30 cellular contexts compared by ENCODE assay signal in the genomic region with DNA sequence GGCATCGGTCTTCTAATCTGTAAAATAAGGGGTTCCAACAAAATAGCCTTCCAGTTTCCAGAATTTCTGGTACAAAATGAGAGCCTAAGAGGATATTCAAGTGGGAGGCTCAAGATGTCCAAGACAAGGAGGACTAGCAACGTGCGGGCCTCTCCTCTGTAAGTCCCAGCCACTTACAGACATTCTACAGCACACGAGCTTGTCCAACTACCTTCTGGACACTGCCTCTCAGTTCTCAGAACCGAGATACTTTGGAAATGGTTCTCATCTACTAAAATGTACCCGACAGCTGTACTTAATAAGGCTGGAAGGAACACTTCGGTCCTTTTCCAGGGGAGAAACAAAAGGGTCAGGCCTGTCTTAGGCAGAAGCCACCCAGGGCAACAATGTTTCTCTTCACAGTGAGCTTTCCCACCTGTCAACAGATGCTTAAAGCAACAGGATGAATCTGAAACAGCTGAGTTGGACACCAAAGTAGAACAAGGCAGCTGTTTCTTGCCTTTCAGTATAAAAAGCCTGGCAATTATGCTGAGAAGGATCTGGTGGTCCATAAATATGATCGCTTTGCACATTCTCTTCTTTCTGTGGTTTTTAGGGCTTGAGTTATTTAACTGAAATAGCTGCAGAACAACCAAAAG.
DNase-seq lines count a peak whose midpoint lies in the region; ATAC-seq and TF ChIP-seq lines count a peak whose summit lies in the region.
"Had no signal": no experiment of that assay in that cellular context is flagged by ENCODE, and none has a peak within 500 bp of the region (broad histone marks: within the 10 kb centered on the region; RNA-seq: fewer than 3 reads in every experiment).

No MANE protein-coding gene starts in this region.

- H3K36me3 ChIP-seq in HEK293 (ENCODE audit: control insufficient read depth in 2 of 2, insufficient read depth in 1 of 2, low read length in 2 of 2) (no peaks in the 10 kb centered on the region), gastroesophageal sphincter (no peaks in the 10 kb centered on the region), neural progenitor cell (no peaks in the 10 kb centered on the region), adrenal gland (replicated peaks in 1 of 2) (no peaks in the 10 kb centered on the region)
- H3K36me3 ChIP-seq: BLaER1 treated with 17β-estradiol and CSF1 and Interleukin-3, amounts not matched to agents 10 nM and 100 nM; HAP-1 had no signal

- no peaks in the 10 kb centered on the region for H3K27me3 Mint-ChIP-seq in neural progenitor cell (ENCODE audit: insufficient read depth, low read depth)
- no peaks in the 10 kb centered on the region for H3K27me3 Mint-ChIP-seq in activated T-helper 17 cell treated with anti-CD3 and anti-CD28 coated beads, Interleukin-2, amount 50 U/mL, for 72 hours
- H3K27me3 Mint-ChIP-seq: CD4-positive, alpha-beta memory T cell had no signal

- H3K9ac ChIP-seq in neural progenitor cell = no peak overlapping the region
- H3K9ac ChIP-seq: BLaER1 treated with 17β-estradiol and CSF1 and Interleukin-3, amounts not matched to agents 10 nM and 100 nM had no signal

- peaks cover 2% of the 10 kb centered on the region; the same call in 1 of the 2 replicates for H3K4me1 ChIP-seq in HEK293 (ENCODE audit: control insufficient read depth, insufficient read depth, low read length)
- H3K4me1 ChIP-seq in gastroesophageal sphincter = no peaks in the 10 kb centered on the region
- H3K4me1 ChIP-seq in neural progenitor cell = no peaks in the 10 kb centered on the region
- H3K4me1 ChIP-seq in adrenal gland (replicated peaks in 1 of 2) = no peaks in the 10 kb centered on the region
- H3K4me1 ChIP-seq: A549 had no signal

- no peaks in the 10 kb centered on the region for H3K27me3 ChIP-seq in gastroesophageal sphincter
- H3K27me3 ChIP-seq in neural progenitor cell = no peaks in the 10 kb centered on the region
- no peaks in the 10 kb centered on the region for H3K27me3 ChIP-seq in adrenal gland

- H3K27ac Mint-ChIP-seq in neural progenitor cell = no peak overlapping the region
- no peak overlapping the region for H3K27ac Mint-ChIP-seq in activated T-helper 17 cell treated with anti-CD3 and anti-CD28 coated beads, Interleukin-2, amount 50 U/mL, for 72 hours
- H3K27ac Mint-ChIP-seq: CD4-positive, alpha-beta memory T cell had no signal

- DNase-seq in LHCN-M2 (ENCODE audit: low read depth) = peak; percentile 24
- DNase-seq in neural progenitor cell (ENCODE audit: low spot score) = peak; percentile 8
- no peak for DNase-seq in HT-29 (ENCODE audit: low spot score)
- no peak for DNase-seq in adrenal gland
- no peak for DNase-seq in NCI-H1105 treated with DMSO at 0.1 percent for 48 hours (lab: John Stamatoyannopoulos, UW)
- DNase-seq: AML-193; CD4-positive, alpha-beta memory T cell; COR-L47; DMS79; EL; GDM1; GOT3; IMR-90; KG1; NCI-H1092 treated with DMSO at 0.1 percent for 48 hours; NCI-H1436 treated with DMSO at 0.1 percent for 48 hours; NCI-H187 treated with DMSO at 0.1 percent for 48 hours; NCI-H446; NCI-H524 treated with DMSO at 0.1 percent for 48 hours; NCI-H774; PC-9; RPMI8226; SHP77 had no signal

- no peaks in the 10 kb centered on the region for H3K36me3 Mint-ChIP-seq in neural progenitor cell
- no peaks in the 10 kb centered on the region for H3K36me3 Mint-ChIP-seq in activated T-helper 17 cell treated with anti-CD3 and anti-CD28 coated beads, Interleukin-2, amount 50 U/mL, for 72 hours (ENCODE audit: low read depth)
- H3K36me3 Mint-ChIP-seq: CD4-positive, alpha-beta memory T cell had no signal

- H3K4me1 Mint-ChIP-seq in neural progenitor cell = peaks cover 12% of the 10 kb centered on the region
- no peaks in the 10 kb centered on the region for H3K4me1 Mint-ChIP-seq in activated T-helper 17 cell treated with anti-CD3 and anti-CD28 coated beads, Interleukin-2, amount 50 U/mL, for 72 hours
- H3K4me1 Mint-ChIP-seq: CD4-positive, alpha-beta memory T cell had no signal

- TF ChIP-seq POLR2A in gastroesophageal sphincter (IDR thresholded peaks at IDR 0.05) (no peak), adrenal gland (IDR thresholded peaks at IDR 0.05) (no peak)

- no peak for TF ChIP-seq CTCF in HEK293 (tag by site-specific recombination; IDR thresholded peaks at IDR 0.05)
- TF ChIP-seq CTCF in gastroesophageal sphincter (IDR thresholded peaks at IDR 0.05) = no peak
- no peak for TF ChIP-seq CTCF in neural progenitor cell (IDR thresholded peaks at IDR 0.05)
- no peak for TF ChIP-seq CTCF in adrenal gland (IDR thresholded peaks at IDR 0.05)

- intact Hi-C loops in adrenal gland (cut with DNase I) = no loop called here

- no peak overlapping the region for H3K4me3 ChIP-seq in HEK293 (ENCODE audit: low read depth, low read length)
- no peak overlapping the region for H3K4me3 ChIP-seq in gastroesophageal sphincter
- no peak overlapping the region for H3K4me3 ChIP-seq in neural progenitor cell
- H3K4me3 ChIP-seq in adrenal gland = no peak overlapping the region
- H3K4me3 ChIP-seq: A549; BLaER1 treated with 17β-estradiol and CSF1 and Interleukin-3, amounts not matched to agents 10 nM and 100 nM; GM12878; HAP-1; PC-9 had no signal

- CTCF ChIA-PET in HEK293 (lab: Yijun Ruan, JAX) = interaction anchor here (1.0 kb wide), 1 partner anchor 9 kb away, joined by 3 read pairs; no protein-coding TSS in a partner anchor

- WGBS in gastroesophageal sphincter (ENCODE audit: low coverage in 1 of 2), 2 donors = 67 to 83% methylated on average over 1 to 6 of the region's 8 CpGs
- 59 to 78% (median 72%) methylated on average over 8 of the region's 8 CpGs for WGBS in adrenal gland, 4 donors

- H3K9me3 ChIP-seq in HEK293 (ENCODE audit: control insufficient read depth, insufficient read depth, low read depth, low read length) (no peaks in the 10 kb centered on the region), gastroesophageal sphincter (no peaks in the 10 kb centered on the region), neural progenitor cell (ENCODE audit: low read depth) (no peaks in the 10 kb centered on the region), adrenal gland (replicated peaks in 1 of 3) (no peaks in the 10 kb centered on the region)
- H3K9me3 ChIP-seq: A549; BLaER1 treated with 17β-estradiol and CSF1 and Interleukin-3, amounts not matched to agents 10 nM and 100 nM; HAP-1 had no signal

- H3K79me2 ChIP-seq in neural progenitor cell (ENCODE audit: low read depth) = no peaks in the 10 kb centered on the region

- no peaks in the 10 kb centered on the region for H4K20me1 ChIP-seq in neural progenitor cell (ENCODE audit: low read depth)

- no peak for TF ChIP-seq EP300 in gastroesophageal sphincter (IDR thresholded peaks at IDR 0.05)

- H3K4me2 ChIP-seq in neural progenitor cell = no peak overlapping the region
- H3K4me2 ChIP-seq: A549; BLaER1 treated with 17β-estradiol and CSF1 and Interleukin-3, amounts not matched to agents 10 nM and 100 nM; PC-9 had no signal

- H3K9me3 Mint-ChIP-seq in neural progenitor cell = no peaks in the 10 kb centered on the region
- no peaks in the 10 kb centered on the region for H3K9me3 Mint-ChIP-seq in activated T-helper 17 cell treated with anti-CD3 and anti-CD28 coated beads, Interleukin-2, amount 50 U/mL, for 72 hours
- H3K9me3 Mint-ChIP-seq: CD4-positive, alpha-beta memory T cell had no signal

- H3F3A ChIP-seq in neural progenitor cell (ENCODE audit: low read depth) = no peaks in the 10 kb centered on the region

- H3K27ac ChIP-seq in HEK293 (ENCODE audit: extremely low read depth, low read depth, low read length) (no peak overlapping the region), gastroesophageal sphincter (no peak overlapping the region), neural progenitor cell (no peak overlapping the region), adrenal gland (no peak overlapping the region)
- H3K27ac ChIP-seq: A549; BLaER1 treated with 17β-estradiol and CSF1 and Interleukin-3, amounts not matched to agents 10 nM and 100 nM; PC-9 had no signal

- no peak overlapping the region for H2AFZ ChIP-seq in neural progenitor cell (replicated peaks)
- H2AFZ ChIP-seq: PC-9 had no signal

- ATAC-seq in gastroesophageal sphincter = peak; percentile 43
- no peak for ATAC-seq in activated T-helper 17 cell treated with anti-CD3 and anti-CD28 coated beads, Interleukin-2, amount 50 U/mL, for 72 hours (replicated peaks)
- ATAC-seq: A549, GM12878 had no signal

- H3K4me3 Mint-ChIP-seq in neural progenitor cell = no peak overlapping the region
- H3K4me3 Mint-ChIP-seq in activated T-helper 17 cell treated with anti-CD3 and anti-CD28 coated beads, Interleukin-2, amount 50 U/mL, for 72 hours = no peak overlapping the region
- H3K4me3 Mint-ChIP-seq: CD4-positive, alpha-beta memory T cell had no signal

- POLR2A ChIA-PET in HEK293 (lab: Yijun Ruan, JAX) = no interaction called here

TF ChIP-seq in HEK293, 187 proteins besides CTCF, POLR2A, EP300 and RAD21:
- TF ChIP-seq SCRT2 (tag by site-specific recombination; IDR thresholded peaks at IDR 0.05) (peak; percentile 77), ZNF792 (tag by site-specific recombination; IDR thresholded peaks at IDR 0.05) (no peak), SCRT1 (tag by site-specific recombination; IDR thresholded peaks at IDR 0.05; ENCODE audit: borderline replicate concordance) (0 out of 2 replicates have a peak, but pooled peaks have one; percentile 56), ZNF747 (tag by site-specific recombination; IDR thresholded peaks at IDR 0.05) (no peak), ZNF600 (tag by site-specific recombination; IDR thresholded peaks at IDR 0.05) (no peak), ZBTB7A (tag by site-specific recombination; IDR thresholded peaks at IDR 0.05; ENCODE audit: low read depth) (no peak), ZIC2 (tag by site-specific recombination; IDR thresholded peaks at IDR 0.05) (no peak), REPIN1 (tag by site-specific recombination; IDR thresholded peaks at IDR 0.05; ENCODE audit: low read depth) (no peak), ZNF211 (tag by site-specific recombination; IDR thresholded peaks at IDR 0.05; ENCODE audit: low read depth) (no peak)
- TF ChIP-seq, protein P1, sequence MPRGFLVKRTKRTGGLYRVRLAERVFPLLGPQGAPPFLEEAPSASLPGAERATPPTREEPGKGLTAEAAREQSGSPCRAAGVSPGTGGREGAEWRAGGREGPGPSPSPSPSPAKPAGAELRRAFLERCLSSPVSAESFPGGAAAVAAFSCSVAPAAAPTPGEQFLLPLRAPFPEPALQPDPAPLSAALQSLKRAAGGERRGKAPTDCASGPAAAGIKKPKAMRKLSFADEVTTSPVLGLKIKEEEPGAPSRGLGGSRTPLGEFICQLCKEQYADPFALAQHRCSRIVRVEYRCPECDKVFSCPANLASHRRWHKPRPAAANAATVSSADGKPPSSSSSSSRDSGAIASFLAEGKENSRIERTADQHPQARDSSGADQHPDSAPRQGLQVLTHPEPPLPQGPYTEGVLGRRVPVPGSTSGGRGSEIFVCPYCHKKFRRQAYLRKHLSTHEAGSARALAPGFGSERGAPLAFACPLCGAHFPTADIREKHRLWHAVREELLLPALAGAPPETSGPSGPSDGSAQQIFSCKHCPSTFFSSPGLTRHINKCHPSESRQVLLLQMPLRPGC (tag by site-specific recombination; IDR thresholded peaks at IDR 0.05) = no peak

Comparison
In these comparisons a context has a peak if more than half of its experiments do, and no peak if none do; other contexts are left out.
1. DNase-seq: peak in LHCN-M2 (single experiment) and neural progenitor cell (single experiment); none in HT-29 (single experiment), adrenal gland (0 of 7) and NCI-H1105 treated with DMSO at 0.1 percent for 48 hours (single experiment).